ENCODE assay signal across 8 cellular contexts in the genomic region with DNA sequence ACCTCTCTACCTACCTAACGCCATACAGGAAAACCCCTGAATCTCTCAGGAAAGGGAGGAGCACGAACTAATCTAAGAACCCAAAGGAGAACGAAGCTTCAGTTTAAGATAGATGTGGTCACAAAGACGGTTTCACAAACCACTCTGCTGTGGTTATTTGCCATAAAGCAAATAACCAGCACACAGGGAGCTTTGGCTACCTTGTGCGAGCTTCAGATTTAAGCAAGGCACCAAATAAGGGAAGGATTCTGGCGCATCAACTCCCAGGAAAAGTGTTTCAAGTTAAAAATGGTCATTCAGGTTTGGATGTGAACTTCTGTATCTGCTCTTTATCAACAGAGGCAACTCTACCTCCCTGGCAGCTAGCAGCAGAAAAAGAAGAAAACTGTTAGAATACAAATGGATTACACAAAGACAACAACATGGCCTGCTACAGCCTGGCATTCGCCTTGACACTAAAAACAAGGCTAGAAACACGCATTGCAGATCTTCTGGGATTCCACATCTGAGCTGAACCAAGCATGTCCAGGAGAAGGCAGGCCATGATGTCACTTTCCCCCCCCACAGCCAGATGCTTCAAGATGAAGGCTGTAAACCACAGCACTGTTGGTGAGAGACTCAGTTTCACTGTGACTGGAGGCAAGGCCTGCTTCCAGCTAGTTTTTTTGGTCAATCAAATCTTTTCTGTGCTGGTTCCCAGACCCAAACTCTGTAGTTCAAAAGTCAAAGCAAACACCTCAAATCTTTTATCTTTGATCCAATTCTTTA.
DNase-seq lines count a peak whose midpoint lies in the region; ATAC-seq and FAIRE-seq lines count a peak whose summit lies in the region.

No MANE protein-coding gene starts in this region.

- peak overlapping the region; percentile 76 for H3K27ac ChIP-seq in muscle layer of duodenum (ENCODE audit: low read length)

- DNase-seq in GM19239 (ENCODE audit: insufficient read length, low spot score) (peak; percentile 62), activated T-cell treated with anti-CD3 and anti-CD28 coated beads for 4 hours (peak; percentile 45), NCI-H526 (lab: John Stamatoyannopoulos, UW) (no peak), T1000 (lab: John Stamatoyannopoulos, UW) (no peak), NCI-H1105 (lab: John Stamatoyannopoulos, UW) (no peak), SW 1271 (lab: John Stamatoyannopoulos, UW) (no peak)

- H3K27me3 ChIP-seq in muscle layer of duodenum (ENCODE audit: low read depth, low read length), result no peaks in the 10 kb centered on the region

- H3K4me1 ChIP-seq in muscle layer of duodenum (ENCODE audit: control insufficient read depth in 1 of 2, insufficient read depth in 2 of 2, low read length in 2 of 2), result peaks cover 18 to 26% of the 10 kb centered on the region in 2 donors

- ATAC-seq in HG03460 (IDR thresholded peaks at IDR 0.05; ENCODE audit: unreplicated experiment), result peak; percentile 70

- H3K9me3 ChIP-seq in muscle layer of duodenum (ENCODE audit: control insufficient read depth in 1 of 2, low read length in 2 of 2), result no peaks in the 10 kb centered on the region

- no peaks in the 10 kb centered on the region for H3K36me3 ChIP-seq in muscle layer of duodenum (ENCODE audit: control insufficient read depth in 1 of 2, insufficient read depth in 2 of 2, low read length in 2 of 2)

- H3K4me3 ChIP-seq in muscle layer of duodenum (ENCODE audit: low read depth in 1 of 2, low read length in 2 of 2), result no peak overlapping the region

- FAIRE-seq in GM19239 (lab: Jason Lieb, UNC), result peak; percentile 99

Comparison
In these comparisons a context has a peak if more than half of its experiments do, and no peak if none do; other contexts are left out.
1. DNase-seq: peak in GM19239 (single experiment) and activated T-cell treated with anti-CD3 and anti-CD28 coated beads for 4 hours (single experiment); none in NCI-H526 (0 of 2), T1000 (single experiment), NCI-H1105 (single experiment) and SW 1271 (0 of 2).